In genomic region chr7:105963038-105963667, GRCh38 we compare ENCODE assay signal across 18 cellular contexts. TPM values are rescaled to one million over a fixed set of nuclear protein-coding genes. Genes with fewer than 3 reads are reported as not detected.
DNase-seq lines count a peak whose midpoint lies in the region; ATAC-seq and TF ChIP-seq lines count a peak whose summit lies in the region.
"Had no signal": no experiment of that assay in that cellular context is flagged by ENCODE, and none has a peak within 500 bp of the region (broad histone marks: within the 10 kb centered on the region; RNA-seq: fewer than 3 reads in every experiment).

TSS of gene CDHR3 (plus strand) at chr7:105963264. CDS start at chr7:105963319, 55 bp downstream.

- TF ChIP-seq CTCF in LNCaP clone FGC (IDR thresholded peaks at IDR 0.05; ENCODE audit: control insufficient read depth, extremely low read depth, insufficient read depth): no peak
- TF ChIP-seq CTCF in endothelial cell (IDR thresholded peaks at IDR 0.05; ENCODE audit: unreplicated experiment): no peak
- no peak for TF ChIP-seq CTCF in nephron progenitor cell (IDR thresholded peaks at IDR 0.05)

- ATAC-seq in GM21423 (IDR thresholded peaks at IDR 0.05; ENCODE audit: unreplicated experiment): no peak
- ATAC-seq in GM18519 (IDR thresholded peaks at IDR 0.05; ENCODE audit: low FRiP score, unreplicated experiment): no peak
- ATAC-seq: psoas muscle; stimulated activated naive B cell treated with anti-CD40 and anti-IgM and Interleukin-4, amounts not matched to agents 10 μg/mL and 1 μg/mL and 100 μg/mL, for 72 hours had no signal

- H3K4me3 Mint-ChIP-seq in endothelial cell (ENCODE audit: unreplicated experiment) (no peak within 1 kb of the TSS), nephron progenitor cell (no peak within 1 kb of the TSS)
- no peak within 1 kb of the TSS for H3K4me3 Mint-ChIP-seq in activated naive CD4-positive, alpha-beta T cell treated with anti-CD3 and anti-CD28 coated beads, Interleukin-2, amount 10 ng/mL, durations not matched to agents 7 days and 5 days
- H3K4me3 Mint-ChIP-seq: activated naive CD4-positive, alpha-beta T cell treated with anti-CD3 and anti-CD28 coated beads for 36 hours; memory B cell; stimulated activated naive B cell treated with anti-CD40 and anti-IgM and Interleukin-4, amounts not matched to agents 10 μg/mL and 1 μg/mL and 100 μg/mL, for 72 hours had no signal

- peak; percentile 96 for DNase-seq in DMS153 (lab: John Stamatoyannopoulos, UW)
- peak; percentile 90 for DNase-seq in LNCaP clone FGC (ENCODE audit: low read depth)
- no peak for DNase-seq in endothelial cell (ENCODE audit: low spot score)
- no peak for DNase-seq in nephron progenitor cell
- DNase-seq in activated CD4-positive, alpha-beta T cell treated with anti-CD3 and anti-CD28 coated beads for 48 hours: no peak
- no peak for DNase-seq in activated naive CD4-positive, alpha-beta T cell treated with anti-CD3 and anti-CD28 coated beads, Interleukin-2, amount 10 ng/mL, durations not matched to agents 7 days and 5 days
- DNase-seq: activated naive CD4-positive, alpha-beta T cell treated with anti-CD3 and anti-CD28 coated beads for 36 hours; BE2C; caudate nucleus; EL; MG63; psoas muscle; SHP77; stimulated activated CD4-positive, alpha-beta T cell treated with anti-CD3 and anti-CD28 coated beads, Interleukin-4, amount 100 ng/mL, for 4 hours; stimulated activated naive B cell treated with anti-CD40 and anti-IgM and Interleukin-4, amounts not matched to agents 10 μg/mL and 1 μg/mL and 100 μg/mL, for 72 hours had no signal

- H3K36me3 Mint-ChIP-seq in endothelial cell (ENCODE audit: low read depth, unreplicated experiment) (no peaks in the 10 kb centered on the region), nephron progenitor cell (ENCODE audit: low read depth) (no peaks in the 10 kb centered on the region)
- H3K36me3 Mint-ChIP-seq in activated naive CD4-positive, alpha-beta T cell treated with anti-CD3 and anti-CD28 coated beads, Interleukin-2, amount 10 ng/mL, durations not matched to agents 7 days and 5 days: no peaks in the 10 kb centered on the region
- H3K36me3 Mint-ChIP-seq: memory B cell; stimulated activated naive B cell treated with anti-CD40 and anti-IgM and Interleukin-4, amounts not matched to agents 10 μg/mL and 1 μg/mL and 100 μg/mL, for 72 hours had no signal

- CTCF ChIA-PET in activated naive CD4-positive, alpha-beta T cell treated with anti-CD3 and anti-CD28 coated beads, Interleukin-2, amount 10 ng/mL, durations not matched to agents 7 days and 5 days (lab: Charles Lee): no interaction called here

- H3K4me3 ChIP-seq in LNCaP clone FGC (ENCODE audit: low read depth, low read length): no peak within 1 kb of the TSS
- H3K4me3 ChIP-seq: MG63, psoas muscle had no signal

- H3K27ac Mint-ChIP-seq in endothelial cell (ENCODE audit: unreplicated experiment): no peak within 1 kb of the TSS
- H3K27ac Mint-ChIP-seq in nephron progenitor cell: peak within 1 kb of the TSS; percentile 7
- H3K27ac Mint-ChIP-seq in activated naive CD4-positive, alpha-beta T cell treated with anti-CD3 and anti-CD28 coated beads, Interleukin-2, amount 10 ng/mL, durations not matched to agents 7 days and 5 days: no peak within 1 kb of the TSS
- H3K27ac Mint-ChIP-seq: activated naive CD4-positive, alpha-beta T cell treated with anti-CD3 and anti-CD28 coated beads for 36 hours; memory B cell; stimulated activated naive B cell treated with anti-CD40 and anti-IgM and Interleukin-4, amounts not matched to agents 10 μg/mL and 1 μg/mL and 100 μg/mL, for 72 hours had no signal

- H3K4me1 Mint-ChIP-seq in endothelial cell (ENCODE audit: unreplicated experiment): no peaks in the 10 kb centered on the region
- peaks cover 32% of the 10 kb centered on the region for H3K4me1 Mint-ChIP-seq in nephron progenitor cell
- H3K4me1 Mint-ChIP-seq in activated naive CD4-positive, alpha-beta T cell treated with anti-CD3 and anti-CD28 coated beads, Interleukin-2, amount 10 ng/mL, durations not matched to agents 7 days and 5 days: no peaks in the 10 kb centered on the region
- H3K4me1 Mint-ChIP-seq: memory B cell; stimulated activated naive B cell treated with anti-CD40 and anti-IgM and Interleukin-4, amounts not matched to agents 10 μg/mL and 1 μg/mL and 100 μg/mL, for 72 hours had no signal

- H3K9me3 Mint-ChIP-seq in endothelial cell (ENCODE audit: unreplicated experiment) (no peaks in the 10 kb centered on the region), nephron progenitor cell (no peaks in the 10 kb centered on the region)
- H3K9me3 Mint-ChIP-seq in activated naive CD4-positive, alpha-beta T cell treated with anti-CD3 and anti-CD28 coated beads, Interleukin-2, amount 10 ng/mL, durations not matched to agents 7 days and 5 days: peaks cover 3% of the 10 kb centered on the region
- H3K9me3 Mint-ChIP-seq: memory B cell; stimulated activated naive B cell treated with anti-CD40 and anti-IgM and Interleukin-4, amounts not matched to agents 10 μg/mL and 1 μg/mL and 100 μg/mL, for 72 hours had no signal

- H3K27me3 Mint-ChIP-seq in endothelial cell (ENCODE audit: unreplicated experiment): no peaks in the 10 kb centered on the region
- H3K27me3 Mint-ChIP-seq in nephron progenitor cell (ENCODE audit: low read depth, poor library complexity): peaks cover 5% of the 10 kb centered on the region
- H3K27me3 Mint-ChIP-seq in activated naive CD4-positive, alpha-beta T cell treated with anti-CD3 and anti-CD28 coated beads, Interleukin-2, amount 10 ng/mL, durations not matched to agents 7 days and 5 days: peaks cover 24% of the 10 kb centered on the region
- H3K27me3 Mint-ChIP-seq: stimulated activated naive B cell treated with anti-CD40 and anti-IgM and Interleukin-4, amounts not matched to agents 10 μg/mL and 1 μg/mL and 100 μg/mL, for 72 hours had no signal

RNA-seq across cellular contexts. Expression of gene CDHR3, which starts in this region (rescaled TPM):
- 10.6 TPM for total RNA-seq in endothelial cell (ENCODE audit: unreplicated experiment)

Comparison
In these comparisons a context has a peak if more than half of its experiments do, and no peak if none do; other contexts are left out.
1. DNase-seq: peak in DMS153 (single experiment) and LNCaP clone FGC (single experiment); none in endothelial cell (single experiment), nephron progenitor cell (single experiment), activated CD4-positive, alpha-beta T cell treated with anti-CD3 and anti-CD28 coated beads for 48 hours (single experiment) and activated naive CD4-positive, alpha-beta T cell treated with anti-CD3 and anti-CD28 coated beads, Interleukin-2, amount 10 ng/mL, durations not matched to agents 7 days and 5 days (single experiment).